In genomic region chr10:46293228-46293627, GRCh38 we compare ENCODE assay signal across 1 cellular context.
TF ChIP-seq lines count a peak whose summit lies in the region.

No MANE protein-coding gene starts in this region.

TF ChIP-seq in IMR-90, 13 proteins besides CTCF, POLR2A, EP300 and RAD21:
- no peak for TF ChIP-seq FOS (IDR thresholded peaks at IDR 0.05; ENCODE audit: low read depth, low read length)
- TF ChIP-seq CHD1 (IDR thresholded peaks at IDR 0.05; ENCODE audit: low read depth, low read length), result no peak
- TF ChIP-seq CEBPB (IDR thresholded peaks at IDR 0.05; ENCODE audit: low read depth, low read length), result no peak
- TF ChIP-seq ELK1 (IDR thresholded peaks at IDR 0.05; ENCODE audit: borderline replicate concordance, low read depth, low read length), result no peak
- no peak for TF ChIP-seq MAFK (IDR thresholded peaks at IDR 0.05; ENCODE audit: low read depth, low read length)
- TF ChIP-seq RFX5 (IDR thresholded peaks at IDR 0.05; ENCODE audit: low read depth, low read length), result no peak
- TF ChIP-seq MAZ (IDR thresholded peaks at IDR 0.05; ENCODE audit: borderline replicate concordance, low read depth, low read length), result no peak
- no peak for TF ChIP-seq RCOR1 (IDR thresholded peaks at IDR 0.05; ENCODE audit: insufficient replicate concordance, low read length)
- TF ChIP-seq, protein P1, sequence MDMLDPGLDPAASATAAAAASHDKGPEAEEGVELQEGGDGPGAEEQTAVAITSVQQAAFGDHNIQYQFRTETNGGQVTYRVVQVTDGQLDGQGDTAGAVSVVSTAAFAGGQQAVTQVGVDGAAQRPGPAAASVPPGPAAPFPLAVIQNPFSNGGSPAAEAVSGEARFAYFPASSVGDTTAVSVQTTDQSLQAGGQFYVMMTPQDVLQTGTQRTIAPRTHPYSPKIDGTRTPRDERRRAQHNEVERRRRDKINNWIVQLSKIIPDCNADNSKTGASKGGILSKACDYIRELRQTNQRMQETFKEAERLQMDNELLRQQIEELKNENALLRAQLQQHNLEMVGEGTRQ (IDR thresholded peaks at IDR 0.05; ENCODE audit: low read depth, low read length), result no peak
- TF ChIP-seq SMC3 (IDR thresholded peaks at IDR 0.05; ENCODE audit: low read depth, low read length), result no peak
- TF ChIP-seq NFE2L2 (IDR thresholded peaks at IDR 0.05; ENCODE audit: low read depth, low read length), result no peak
- TF ChIP-seq BHLHE40 (IDR thresholded peaks at IDR 0.05; ENCODE audit: low read depth, low read length), result no peak
- TF ChIP-seq MXI1 (IDR thresholded peaks at IDR 0.05; ENCODE audit: borderline replicate concordance, low read depth, low read length), result no peak
